In genomic region chr3:125836141-125836551, GRCh38 we compare ENCODE assay signal across 8 cellular contexts.
DNase-seq lines count a peak whose midpoint lies in the region; ATAC-seq and TF ChIP-seq lines count a peak whose summit lies in the region.
"Not testable (repeated sequence)": the region's sequence is repeated elsewhere in the genome, so short reads cannot be mapped to it uniquely, and the experiment has no call there.

No MANE protein-coding gene starts in this region.

- H3K4me3 Mint-ChIP-seq in CD8-positive, alpha-beta T cell: peak overlapping the region; percentile 65
- peak overlapping the region; percentile 60 for H3K4me3 Mint-ChIP-seq in activated CD4-positive, alpha-beta memory T cell treated with anti-CD3 and anti-CD28 coated beads for 36 hours

- POLR2A ChIA-PET in CD8-positive, alpha-beta T cell (lab: Charles Lee); OCI-LY7 (lab: Charles Lee); activated CD4-positive, alpha-beta memory T cell treated with anti-CD3 and anti-CD28 coated beads for 36 hours (lab: Charles Lee): not testable (repeated sequence)

- H4K91ac ChIP-seq in mesenchymal stem cell (ENCODE audit: low read length): not testable (repeated sequence)

- not testable (repeated sequence) for H3K9ac ChIP-seq in Karpas-422 (ENCODE audit: low read length); fibroblast of lung (ENCODE audit: insufficient read depth, low read length)
- H3K9ac ChIP-seq in mesenchymal stem cell (ENCODE audit: low read length): peak overlapping the region; percentile 43

- not testable (repeated sequence) for H3K4me3 ChIP-seq in CD8-positive, alpha-beta T cell (ENCODE audit: low read depth, low read length); Karpas-422 (ENCODE audit: low read length); OCI-LY7 (ENCODE audit: low read depth, low read length, poor library complexity, severe bottlenecking); body of pancreas; fibroblast of lung (replicated peaks in 1 of 4; ENCODE audit: control extremely low read depth in 1 of 4, insufficient read depth in 1 of 4, low read depth in 3 of 4, low read length in 4 of 4); mesenchymal stem cell (ENCODE audit: insufficient read depth in 1 of 2, low read depth in 1 of 2, low read length in 2 of 2)

- H3K9me3 Mint-ChIP-seq in CD8-positive, alpha-beta T cell; activated CD4-positive, alpha-beta memory T cell treated with anti-CD3 and anti-CD28 coated beads for 36 hours: not testable (repeated sequence)

- H4K8ac ChIP-seq in mesenchymal stem cell (ENCODE audit: low read length): not testable (repeated sequence)

- H2BK5ac ChIP-seq in mesenchymal stem cell (ENCODE audit: low read depth, low read length, poor library complexity, severe bottlenecking): not testable (repeated sequence)

- not testable (repeated sequence) for ATAC-seq in CD8-positive, alpha-beta T cell; body of pancreas

- peak overlapping the region; percentile 30 for H3K27ac ChIP-seq in CD8-positive, alpha-beta T cell (ENCODE audit: low read depth, low read length)
- H3K27ac ChIP-seq in Karpas-422 (ENCODE audit: low read length); OCI-LY7 (ENCODE audit: low read depth, low read length, poor library complexity, severe bottlenecking); body of pancreas; fibroblast of lung (ENCODE audit: insufficient read depth, low read length); mesenchymal stem cell (ENCODE audit: low read length, poor library complexity, severe bottlenecking): not testable (repeated sequence)

- not testable (repeated sequence) for TF ChIP-seq CTCF in CD8-positive, alpha-beta T cell (IDR thresholded peaks at IDR 0.05); OCI-LY7 (conservative IDR thresholded peaks at IDR 0.05; ENCODE audit: low read length); body of pancreas (IDR thresholded peaks at IDR 0.05); fibroblast of lung (conservative IDR thresholded peaks at IDR 0.05 in 1 of 2, IDR thresholded peaks at IDR 0.05 in 1 of 2; ENCODE audit: low read depth in 1 of 2, low read length in 2 of 2)

- H2AK5ac ChIP-seq in mesenchymal stem cell (ENCODE audit: low read length, severe bottlenecking): not testable (repeated sequence)

- not testable (repeated sequence) for H3K9me3 ChIP-seq in CD8-positive, alpha-beta T cell (ENCODE audit: low read length); Karpas-422 (ENCODE audit: low read length); OCI-LY7 (ENCODE audit: low read length); body of pancreas; fibroblast of lung (ENCODE audit: control insufficient read depth, insufficient read depth, low read depth, low read length); mesenchymal stem cell (ENCODE audit: control insufficient read depth, low read length)

- not testable (repeated sequence) for H3K27me3 ChIP-seq in CD8-positive, alpha-beta T cell (ENCODE audit: insufficient read depth, low read length); Karpas-422 (ENCODE audit: low read length); body of pancreas; fibroblast of lung (ENCODE audit: control insufficient read depth, insufficient read depth, low read length); mesenchymal stem cell (ENCODE audit: control insufficient read depth in 1 of 2, insufficient read depth in 1 of 2, low read length in 2 of 2)

- peak in 3 of 7 experiments; percentile 6 to 27 (median 6) for DNase-seq in CD8-positive, alpha-beta T cell
- DNase-seq in Karpas-422: peak; percentile 40
- peak; percentile 38 for DNase-seq in OCI-LY7 (ENCODE audit: low spot score)
- peak; percentile 41 for DNase-seq in activated CD4-positive, alpha-beta memory T cell treated with anti-CD3 and anti-CD28 coated beads for 36 hours
- peak in 3 of 4 donors; percentile 9 to 37 (median 31) for DNase-seq in body of pancreas
- peak; percentile 19 to 55 for DNase-seq in fibroblast of lung (ENCODE audit: low read depth in 2 of 2)
- DNase-seq in mesenchymal stem cell: peak; percentile 61
- peak; percentile 4 to 21 for DNase-seq in stimulated activated CD4-positive, alpha-beta T cell treated with anti-CD3 and anti-CD28 coated beads, Interleukin-2, amount 100 ng/mL, for 24 hours

- peak overlapping the region; percentile 88 for H3K27ac Mint-ChIP-seq in CD8-positive, alpha-beta T cell
- H3K27ac Mint-ChIP-seq in activated CD4-positive, alpha-beta memory T cell treated with anti-CD3 and anti-CD28 coated beads for 36 hours: peak overlapping the region; percentile 44

- not testable (repeated sequence) for H2BK15ac ChIP-seq in mesenchymal stem cell (ENCODE audit: low read depth, poor library complexity, severe bottlenecking)

- H2BK120ac ChIP-seq in mesenchymal stem cell (ENCODE audit: low read depth, low read length): not testable (repeated sequence)

- H3K4me1 Mint-ChIP-seq in CD8-positive, alpha-beta T cell (ENCODE audit: low read depth); activated CD4-positive, alpha-beta memory T cell treated with anti-CD3 and anti-CD28 coated beads for 36 hours (ENCODE audit: low read depth): not testable (repeated sequence)

- not testable (repeated sequence) for H2BK12ac ChIP-seq in mesenchymal stem cell (ENCODE audit: low read length in 2 of 2)

- H3K36me3 ChIP-seq in CD8-positive, alpha-beta T cell (ENCODE audit: insufficient read depth, low read length); Karpas-422 (ENCODE audit: insufficient read depth, low read length); OCI-LY7 (ENCODE audit: insufficient read depth, low read length); body of pancreas (replicated peaks in 1 of 2; ENCODE audit: insufficient read depth in 1 of 2, low read depth in 2 of 2); fibroblast of lung (ENCODE audit: control insufficient read depth, insufficient read depth, low read length); mesenchymal stem cell (ENCODE audit: control insufficient read depth in 1 of 2, insufficient read depth in 2 of 2, low read depth in 1 of 2, low read length in 2 of 2): not testable (repeated sequence)

- not testable (repeated sequence) for H3K79me2 ChIP-seq in Karpas-422 (ENCODE audit: low read length); OCI-LY7 (ENCODE audit: insufficient read depth, low read depth, low read length); fibroblast of lung (ENCODE audit: control insufficient read depth, insufficient read depth, low read length)

- not testable (repeated sequence) for H4K20me1 ChIP-seq in Karpas-422 (ENCODE audit: insufficient read depth, low read depth, low read length); OCI-LY7 (ENCODE audit: insufficient read depth, low read length); fibroblast of lung (ENCODE audit: control insufficient read depth, extremely low read depth, insufficient read depth, low read length)

- CTCF ChIA-PET in CD8-positive, alpha-beta T cell (lab: Charles Lee); OCI-LY7 (lab: Charles Lee; ENCODE audit: unreplicated experiment): not testable (repeated sequence)
- CTCF ChIA-PET in activated CD4-positive, alpha-beta memory T cell treated with anti-CD3 and anti-CD28 coated beads for 36 hours (lab: Charles Lee): interaction anchor here (1.0 kb wide), 1 partner anchor 70 kb away, joined by 3 read pairs; no protein-coding TSS in a partner anchor

- H3K4me1 ChIP-seq in CD8-positive, alpha-beta T cell (ENCODE audit: insufficient read depth, low read length); Karpas-422 (ENCODE audit: low read length); body of pancreas; fibroblast of lung (ENCODE audit: control insufficient read depth, extremely low read depth, insufficient read depth, low read length); mesenchymal stem cell (ENCODE audit: control insufficient read depth, insufficient read depth, low read depth, low read length): not testable (repeated sequence)
- peaks cover 15% of the 10 kb centered on the region for H3K4me1 ChIP-seq in OCI-LY7 (ENCODE audit: insufficient read depth, low read length, poor library complexity, severe bottlenecking)

- H3K79me1 ChIP-seq in mesenchymal stem cell (replicated peaks; ENCODE audit: low read length, poor library complexity, severe bottlenecking): not testable (repeated sequence)

- H3K36me3 Mint-ChIP-seq in CD8-positive, alpha-beta T cell; activated CD4-positive, alpha-beta memory T cell treated with anti-CD3 and anti-CD28 coated beads for 36 hours: not testable (repeated sequence)

- not testable (repeated sequence) for H3K27me3 Mint-ChIP-seq in CD8-positive, alpha-beta T cell (ENCODE audit: low read depth); activated CD4-positive, alpha-beta memory T cell treated with anti-CD3 and anti-CD28 coated beads for 36 hours

- not testable (repeated sequence) for H3K4ac ChIP-seq in mesenchymal stem cell (ENCODE audit: low read depth in 1 of 2, low read length in 2 of 2)

- H3K4me2 ChIP-seq in Karpas-422 (ENCODE audit: low read depth, low read length, poor library complexity, severe bottlenecking); OCI-LY7 (ENCODE audit: low read length); fibroblast of lung (ENCODE audit: extremely low read depth, insufficient read depth, low read length); mesenchymal stem cell (ENCODE audit: low read length, poor library complexity, severe bottlenecking): not testable (repeated sequence)

- H3K14ac ChIP-seq in mesenchymal stem cell (ENCODE audit: low read length in 2 of 2): not testable (repeated sequence)

- H3K18ac ChIP-seq in mesenchymal stem cell (ENCODE audit: low read depth in 1 of 2, low read length in 2 of 2): not testable (repeated sequence)

- not testable (repeated sequence) for H2AFZ ChIP-seq in Karpas-422 (ENCODE audit: low read length); OCI-LY7 (ENCODE audit: low read length); fibroblast of lung (ENCODE audit: low read length)
- H2AFZ ChIP-seq in mesenchymal stem cell (ENCODE audit: low read depth, low read length): peak overlapping the region; percentile 27

- 20 to 36% methylated on average over 11 of the region's 11 CpGs for WGBS in body of pancreas, 2 donors
- WGBS in mesenchymal stem cell: 50% methylated on average over 11 of the region's 11 CpGs

- H3K9me2 ChIP-seq in Karpas-422 (replicated peaks; ENCODE audit: insufficient read depth, low read length); OCI-LY7 (ENCODE audit: insufficient read depth, low read length): not testable (repeated sequence)

- H3K23ac ChIP-seq in mesenchymal stem cell (ENCODE audit: low read length in 2 of 2): not testable (repeated sequence)

- not testable (repeated sequence) for BruUV-seq in OCI-LY7 (replicated peaks; lab: Mats Ljungman, UMichigan)

- not testable (repeated sequence) for TF ChIP-seq POLR2A in body of pancreas (IDR thresholded peaks at IDR 0.05)

- intact Hi-C loops in CD8-positive, alpha-beta T cell (cut with DNase I, micrococcal nuclease); OCI-LY7 (cut with micrococcal nuclease; ENCODE audit: unreplicated experiment); activated CD4-positive, alpha-beta memory T cell treated with anti-CD3 and anti-CD28 coated beads for 36 hours (cut with micrococcal nuclease); body of pancreas (cut with DNase I): not testable (repeated sequence)
